Comparison of ENCODE assay signal across 1 cellular context in the genomic region with DNA sequence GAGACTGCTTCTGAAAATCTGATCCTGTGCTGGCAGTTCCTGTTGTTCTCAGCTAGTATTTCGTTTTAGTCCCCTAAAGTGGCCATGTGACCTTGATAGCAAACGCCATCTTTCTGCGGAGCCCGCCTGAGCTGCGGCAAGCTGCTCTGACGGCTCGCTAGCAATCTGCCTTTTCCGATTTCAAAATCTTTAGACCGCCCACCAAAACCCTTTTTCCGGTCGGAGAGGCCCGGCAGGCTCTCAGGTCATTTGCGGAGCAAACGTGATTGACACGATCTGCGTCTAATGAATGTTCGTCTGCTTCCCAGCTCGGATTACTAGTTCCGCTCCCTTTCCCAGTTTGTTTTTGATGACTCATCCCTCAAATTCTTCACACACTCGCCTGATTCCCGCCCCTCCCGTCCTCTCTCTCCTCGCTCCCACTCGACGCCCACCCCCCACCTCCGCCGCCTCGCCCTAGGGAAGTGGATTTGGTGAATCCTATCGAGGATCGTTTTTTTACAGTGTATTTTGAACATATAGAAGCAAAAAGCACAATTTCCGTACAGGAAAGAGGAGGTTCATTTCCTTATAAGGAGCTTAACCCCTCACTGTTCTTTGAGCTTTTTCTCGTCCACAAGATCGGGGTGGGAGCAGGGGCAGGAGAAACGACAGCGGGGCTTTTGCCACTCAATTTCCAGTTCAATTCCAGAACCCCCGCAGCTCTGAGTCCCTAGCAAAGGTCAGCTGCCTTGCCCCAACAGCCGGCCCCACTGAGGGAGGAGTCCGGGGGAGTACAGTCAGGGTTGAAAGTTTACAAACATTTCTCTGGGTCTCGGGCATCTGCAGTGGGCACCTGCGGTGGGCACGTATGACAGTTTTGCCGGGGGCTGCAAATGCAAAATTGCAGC.
TF ChIP-seq lines count a peak whose summit lies in the region.

No MANE protein-coding gene starts in this region.

TF ChIP-seq in K562, 482 proteins besides CTCF, POLR2A, EP300 and RAD21 (continued from another document and continues in another):
- TF ChIP-seq CHD7 (IDR thresholded peaks at IDR 0.05; ENCODE audit: low read depth, low read length) (no peak), ZNF217 (CRISPR knock-in tag; IDR thresholded peaks at IDR 0.05) (no peak), SMARCB1 (IDR thresholded peaks at IDR 0.05; ENCODE audit: insufficient read length, low read depth) (no peak), KHSRP (IDR thresholded peaks at IDR 0.05) (no peak), TBL1XR1 (IDR thresholded peaks at IDR 0.05; ENCODE audit: low read length in 2 of 2) (no peak), ZNF778 (CRISPR knock-in tag; IDR thresholded peaks at IDR 0.05) (no peak), CHCHD3 (CRISPR knock-in tag; IDR thresholded peaks at IDR 0.05) (no peak), ZNF584 (CRISPR knock-in tag; IDR thresholded peaks at IDR 0.05; ENCODE audit: low read depth) (no peak), ETV1 (tag; conservative IDR thresholded peaks at IDR 0.05; ENCODE audit: low read depth) (no peak), SMAD3 (CRISPR knock-in tag; conservative IDR thresholded peaks at IDR 0.05) (no peak), RUNX1 (IDR thresholded peaks at IDR 0.05; ENCODE audit: low read depth) (no peak), POLR3A (IDR thresholded peaks at IDR 0.05; ENCODE audit: borderline replicate concordance, extremely low read depth, insufficient read depth, insufficient read length) (no peak), MYC (IDR thresholded peaks at IDR 0.05; ENCODE audit: low read depth, low read length) (peak; percentile 94), MYC (CRISPR knock-in tag; IDR thresholded peaks at IDR 0.05; ENCODE audit: borderline replicate concordance, low read depth) (no peak; the same call in 1 of the 2 replicates), CEBPB (tag; IDR thresholded peaks at IDR 0.05) (peak; percentile 74), ZNF699 (CRISPR knock-in tag; IDR thresholded peaks at IDR 0.05; ENCODE audit: insufficient replicate concordance) (no peak), HSF4 (CRISPR knock-in tag; IDR thresholded peaks at IDR 0.05; ENCODE audit: borderline replicate concordance) (no peak), U2AF2 (optimal IDR thresholded peaks at IDR 0.05; ENCODE audit: low read depth, low read length) (no peak), GATA2 (CRISPR knock-in tag; IDR thresholded peaks at IDR 0.05) (no peak), ZNF384 (IDR thresholded peaks at IDR 0.05; ENCODE audit: low read depth, low read length) (no peak), MAX (CRISPR knock-in tag; IDR thresholded peaks at IDR 0.05) (peak; percentile 57; the same call in 1 of the 2 replicates), ELF4 (CRISPR knock-in tag; IDR thresholded peaks at IDR 0.05) (no peak), ZSCAN29 (IDR thresholded peaks at IDR 0.05) (no peak), OTX1 (CRISPR knock-in tag; IDR thresholded peaks at IDR 0.05) (no peak), HOXB6 (CRISPR knock-in tag; IDR thresholded peaks at IDR 0.05; ENCODE audit: borderline replicate concordance) (no peak), FOXP1 (CRISPR knock-in tag; IDR thresholded peaks at IDR 0.05) (no peak), HLTF (IDR thresholded peaks at IDR 0.05) (no peak)
- TF ChIP-seq, protein P1, sequence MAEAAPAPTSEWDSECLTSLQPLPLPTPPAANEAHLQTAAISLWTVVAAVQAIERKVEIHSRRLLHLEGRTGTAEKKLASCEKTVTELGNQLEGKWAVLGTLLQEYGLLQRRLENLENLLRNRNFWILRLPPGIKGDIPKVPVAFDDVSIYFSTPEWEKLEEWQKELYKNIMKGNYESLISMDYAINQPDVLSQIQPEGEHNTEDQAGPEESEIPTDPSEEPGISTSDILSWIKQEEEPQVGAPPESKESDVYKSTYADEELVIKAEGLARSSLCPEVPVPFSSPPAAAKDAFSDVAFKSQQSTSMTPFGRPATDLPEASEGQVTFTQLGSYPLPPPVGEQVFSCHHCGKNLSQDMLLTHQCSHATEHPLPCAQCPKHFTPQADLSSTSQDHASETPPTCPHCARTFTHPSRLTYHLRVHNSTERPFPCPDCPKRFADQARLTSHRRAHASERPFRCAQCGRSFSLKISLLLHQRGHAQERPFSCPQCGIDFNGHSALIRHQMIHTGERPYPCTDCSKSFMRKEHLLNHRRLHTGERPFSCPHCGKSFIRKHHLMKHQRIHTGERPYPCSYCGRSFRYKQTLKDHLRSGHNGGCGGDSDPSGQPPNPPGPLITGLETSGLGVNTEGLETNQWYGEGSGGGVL (CRISPR knock-in tag; IDR thresholded peaks at IDR 0.05), result no peak
- TF ChIP-seq, protein P2, sequence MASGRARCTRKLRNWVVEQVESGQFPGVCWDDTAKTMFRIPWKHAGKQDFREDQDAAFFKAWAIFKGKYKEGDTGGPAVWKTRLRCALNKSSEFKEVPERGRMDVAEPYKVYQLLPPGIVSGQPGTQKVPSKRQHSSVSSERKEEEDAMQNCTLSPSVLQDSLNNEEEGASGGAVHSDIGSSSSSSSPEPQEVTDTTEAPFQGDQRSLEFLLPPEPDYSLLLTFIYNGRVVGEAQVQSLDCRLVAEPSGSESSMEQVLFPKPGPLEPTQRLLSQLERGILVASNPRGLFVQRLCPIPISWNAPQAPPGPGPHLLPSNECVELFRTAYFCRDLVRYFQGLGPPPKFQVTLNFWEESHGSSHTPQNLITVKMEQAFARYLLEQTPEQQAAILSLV (tag; IDR thresholded peaks at IDR 0.05), result no peak
- TF ChIP-seq, protein P3, sequence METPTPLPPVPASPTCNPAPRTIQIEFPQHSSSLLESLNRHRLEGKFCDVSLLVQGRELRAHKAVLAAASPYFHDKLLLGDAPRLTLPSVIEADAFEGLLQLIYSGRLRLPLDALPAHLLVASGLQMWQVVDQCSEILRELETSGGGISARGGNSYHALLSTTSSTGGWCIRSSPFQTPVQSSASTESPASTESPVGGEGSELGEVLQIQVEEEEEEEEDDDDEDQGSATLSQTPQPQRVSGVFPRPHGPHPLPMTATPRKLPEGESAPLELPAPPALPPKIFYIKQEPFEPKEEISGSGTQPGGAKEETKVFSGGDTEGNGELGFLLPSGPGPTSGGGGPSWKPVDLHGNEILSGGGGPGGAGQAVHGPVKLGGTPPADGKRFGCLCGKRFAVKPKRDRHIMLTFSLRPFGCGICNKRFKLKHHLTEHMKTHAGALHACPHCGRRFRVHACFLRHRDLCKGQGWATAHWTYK (CRISPR knock-in tag; IDR thresholded peaks at IDR 0.05), result no peak
- TF ChIP-seq, protein P4, sequence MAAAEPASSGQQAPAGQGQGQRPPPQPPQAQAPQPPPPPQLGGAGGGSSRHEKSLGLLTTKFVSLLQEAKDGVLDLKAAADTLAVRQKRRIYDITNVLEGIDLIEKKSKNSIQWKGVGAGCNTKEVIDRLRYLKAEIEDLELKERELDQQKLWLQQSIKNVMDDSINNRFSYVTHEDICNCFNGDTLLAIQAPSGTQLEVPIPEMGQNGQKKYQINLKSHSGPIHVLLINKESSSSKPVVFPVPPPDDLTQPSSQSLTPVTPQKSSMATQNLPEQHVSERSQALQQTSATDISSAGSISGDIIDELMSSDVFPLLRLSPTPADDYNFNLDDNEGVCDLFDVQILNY (CRISPR knock-in tag; IDR thresholded peaks at IDR 0.05), result no peak
- TF ChIP-seq, protein P5, sequence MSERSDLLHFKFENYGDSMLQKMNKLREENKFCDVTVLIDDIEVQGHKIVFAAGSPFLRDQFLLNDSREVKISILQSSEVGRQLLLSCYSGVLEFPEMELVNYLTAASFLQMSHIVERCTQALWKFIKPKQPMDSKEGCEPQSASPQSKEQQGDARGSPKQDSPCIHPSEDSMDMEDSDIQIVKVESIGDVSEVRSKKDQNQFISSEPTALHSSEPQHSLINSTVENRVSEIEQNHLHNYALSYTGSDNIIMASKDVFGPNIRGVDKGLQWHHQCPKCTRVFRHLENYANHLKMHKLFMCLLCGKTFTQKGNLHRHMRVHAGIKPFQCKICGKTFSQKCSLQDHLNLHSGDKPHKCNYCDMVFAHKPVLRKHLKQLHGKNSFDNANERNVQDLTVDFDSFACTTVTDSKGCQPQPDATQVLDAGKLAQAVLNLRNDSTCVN (CRISPR knock-in tag; IDR thresholded peaks at IDR 0.05), result no peak
- TF ChIP-seq, protein P6, sequence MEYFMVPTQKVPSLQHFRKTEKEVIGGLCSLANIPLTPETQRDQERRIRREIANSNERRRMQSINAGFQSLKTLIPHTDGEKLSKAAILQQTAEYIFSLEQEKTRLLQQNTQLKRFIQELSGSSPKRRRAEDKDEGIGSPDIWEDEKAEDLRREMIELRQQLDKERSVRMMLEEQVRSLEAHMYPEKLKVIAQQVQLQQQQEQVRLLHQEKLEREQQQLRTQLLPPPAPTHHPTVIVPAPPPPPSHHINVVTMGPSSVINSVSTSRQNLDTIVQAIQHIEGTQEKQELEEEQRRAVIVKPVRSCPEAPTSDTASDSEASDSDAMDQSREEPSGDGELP (CRISPR knock-in tag; IDR thresholded peaks at IDR 0.05; ENCODE audit: borderline replicate concordance), result peak; percentile 34; the same call in 1 of the 2 replicates
